In the genomic region with DNA sequence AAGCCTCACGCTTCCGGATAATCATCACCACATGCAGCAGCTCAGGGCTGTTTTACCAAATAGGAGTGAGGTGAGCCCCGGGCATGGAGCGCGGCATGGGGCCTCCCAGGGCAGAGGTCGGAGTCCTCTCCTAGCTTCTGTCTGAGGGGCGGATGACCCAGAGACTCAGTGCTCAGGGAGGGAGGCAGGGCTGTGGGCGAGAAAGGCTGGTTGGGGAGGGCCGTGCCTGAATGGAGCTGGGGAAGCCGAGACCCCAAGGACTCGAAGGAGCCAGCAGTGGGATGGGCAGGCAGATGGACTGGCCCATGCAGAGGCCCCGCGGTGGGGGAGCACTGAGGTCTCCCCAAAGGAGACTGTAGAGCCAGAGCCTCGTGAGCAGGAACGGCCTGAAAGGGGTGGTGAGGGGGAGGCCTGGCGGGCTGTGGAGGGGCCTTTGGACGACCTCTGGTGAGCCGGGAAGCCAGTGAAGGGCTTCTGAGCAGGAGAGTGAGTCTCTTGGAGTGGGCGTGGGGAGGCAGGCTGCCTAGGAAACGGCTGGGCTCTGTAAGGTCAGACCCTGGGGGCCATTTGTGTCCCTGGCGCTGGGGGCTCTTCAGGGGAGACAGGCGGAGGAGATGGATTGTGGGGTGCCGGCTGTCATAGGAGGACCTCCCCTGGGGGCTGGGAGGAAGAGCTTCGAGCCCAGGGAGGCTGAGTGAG, we compare ENCODE assay signal across 1 cellular context.
TF ChIP-seq lines count a peak whose summit lies in the region.

No MANE protein-coding gene starts in this region.

TF ChIP-seq in HepG2, 621 proteins besides CTCF, POLR2A, EP300 and RAD21 (continues in another document):
- TF ChIP-seq, protein P1, sequence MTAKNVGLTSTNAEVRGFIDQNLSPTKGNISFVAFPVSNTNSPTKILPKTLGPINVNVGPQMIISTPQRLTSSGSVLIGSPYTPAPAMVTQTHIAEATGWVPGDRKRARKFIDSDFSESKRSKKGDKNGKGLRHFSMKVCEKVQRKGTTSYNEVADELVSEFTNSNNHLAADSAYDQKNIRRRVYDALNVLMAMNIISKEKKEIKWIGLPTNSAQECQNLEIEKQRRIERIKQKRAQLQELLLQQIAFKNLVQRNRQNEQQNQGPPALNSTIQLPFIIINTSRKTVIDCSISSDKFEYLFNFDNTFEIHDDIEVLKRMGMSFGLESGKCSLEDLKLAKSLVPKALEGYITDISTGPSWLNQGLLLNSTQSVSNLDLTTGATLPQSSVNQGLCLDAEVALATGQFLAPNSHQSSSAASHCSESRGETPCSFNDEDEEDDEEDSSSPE (CRISPR knock-in tag; IDR thresholded peaks at IDR 0.05) = 0 out of 2 replicates have a peak, but pooled peaks have one; percentile 37
- TF ChIP-seq ZNF549 (CRISPR knock-in tag; IDR thresholded peaks at IDR 0.05) (no peak), ETV5 (CRISPR knock-in tag; IDR thresholded peaks at IDR 0.05; ENCODE audit: borderline replicate concordance) (peak; percentile 16; the same call in 1 of the 2 replicates), NCOA5 (CRISPR knock-in tag; IDR thresholded peaks at IDR 0.05) (no peak), TMF1 (CRISPR knock-in tag; IDR thresholded peaks at IDR 0.05; ENCODE audit: low read depth) (peak; percentile 42; the same call in 1 of the 2 replicates), ZFP62 (CRISPR knock-in tag; IDR thresholded peaks at IDR 0.05) (no peak), ZEB1 (IDR thresholded peaks at IDR 0.05; ENCODE audit: insufficient replicate concordance, low read depth) (no peak), HHEX (CRISPR knock-in tag; IDR thresholded peaks at IDR 0.05) (no peak), ZNF83 (CRISPR knock-in tag; IDR thresholded peaks at IDR 0.05; ENCODE audit: borderline replicate concordance) (no peak), POLR2G (IDR thresholded peaks at IDR 0.05; ENCODE audit: low read depth, low read length) (peak; percentile 50; the same call in 1 of the 2 replicates), NONO (IDR thresholded peaks at IDR 0.05) (no peak), NONO (CRISPR knock-in tag; conservative IDR thresholded peaks at IDR 0.05) (peak; percentile 66), ZNF598 (CRISPR knock-in tag; IDR thresholded peaks at IDR 0.05; ENCODE audit: borderline replicate concordance) (peak; percentile 13; the same call in 1 of the 2 replicates), AKAP8 (CRISPR knock-in tag; IDR thresholded peaks at IDR 0.05) (no peak; the same call in 1 of the 2 replicates), SP2 (CRISPR knock-in tag; IDR thresholded peaks at IDR 0.05) (no peak), NR2F6 (IDR thresholded peaks at IDR 0.05) (peak; percentile 21; the same call in 1 of the 2 replicates), NR2F6 (CRISPR knock-in tag; IDR thresholded peaks at IDR 0.05) (peak; percentile 64), ZNF678 (CRISPR knock-in tag; IDR thresholded peaks at IDR 0.05) (no peak), NCOR1 (IDR thresholded peaks at IDR 0.05; ENCODE audit: borderline replicate concordance, low read length) (no peak; the same call in 1 of the 2 replicates), ZNF274 (CRISPR knock-in tag; IDR thresholded peaks at IDR 0.05) (no peak), ZNF883 (CRISPR knock-in tag; IDR thresholded peaks at IDR 0.05; ENCODE audit: not compliant biosample characterization) (peak; percentile 3), ZNF619 (CRISPR knock-in tag; IDR thresholded peaks at IDR 0.05) (peak; percentile 55; the same call in 1 of the 2 replicates), KAT7 (CRISPR knock-in tag; IDR thresholded peaks at IDR 0.05; ENCODE audit: borderline replicate concordance) (no peak; the same call in 1 of the 2 replicates), ZFY (CRISPR knock-in tag; IDR thresholded peaks at IDR 0.05) (peak; percentile 54; the same call in 1 of the 2 replicates)
- TF ChIP-seq, protein P2, sequence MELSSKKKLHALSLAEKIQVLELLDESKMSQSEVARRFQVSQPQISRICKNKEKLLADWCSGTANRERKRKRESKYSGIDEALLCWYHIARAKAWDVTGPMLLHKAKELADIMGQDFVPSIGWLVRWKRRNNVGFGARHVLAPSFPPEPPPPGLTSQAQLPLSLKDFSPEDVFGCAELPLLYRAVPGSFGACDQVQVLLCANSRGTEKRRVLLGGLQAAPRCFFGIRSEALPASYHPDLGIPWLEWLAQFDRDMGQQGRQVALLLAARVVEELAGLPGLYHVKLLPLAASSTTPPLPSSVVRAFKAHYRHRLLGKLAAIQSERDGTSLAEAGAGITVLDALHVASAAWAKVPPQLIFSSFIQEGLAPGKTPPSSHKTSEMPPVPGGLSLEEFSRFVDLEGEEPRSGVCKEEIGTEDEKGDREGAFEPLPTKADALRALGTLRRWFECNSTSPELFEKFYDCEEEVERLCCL (CRISPR knock-in tag; IDR thresholded peaks at IDR 0.05; ENCODE audit: borderline replicate concordance) = 0 out of 2 replicates have a peak, but pooled peaks have one; percentile 24
- TF ChIP-seq, protein P3, sequence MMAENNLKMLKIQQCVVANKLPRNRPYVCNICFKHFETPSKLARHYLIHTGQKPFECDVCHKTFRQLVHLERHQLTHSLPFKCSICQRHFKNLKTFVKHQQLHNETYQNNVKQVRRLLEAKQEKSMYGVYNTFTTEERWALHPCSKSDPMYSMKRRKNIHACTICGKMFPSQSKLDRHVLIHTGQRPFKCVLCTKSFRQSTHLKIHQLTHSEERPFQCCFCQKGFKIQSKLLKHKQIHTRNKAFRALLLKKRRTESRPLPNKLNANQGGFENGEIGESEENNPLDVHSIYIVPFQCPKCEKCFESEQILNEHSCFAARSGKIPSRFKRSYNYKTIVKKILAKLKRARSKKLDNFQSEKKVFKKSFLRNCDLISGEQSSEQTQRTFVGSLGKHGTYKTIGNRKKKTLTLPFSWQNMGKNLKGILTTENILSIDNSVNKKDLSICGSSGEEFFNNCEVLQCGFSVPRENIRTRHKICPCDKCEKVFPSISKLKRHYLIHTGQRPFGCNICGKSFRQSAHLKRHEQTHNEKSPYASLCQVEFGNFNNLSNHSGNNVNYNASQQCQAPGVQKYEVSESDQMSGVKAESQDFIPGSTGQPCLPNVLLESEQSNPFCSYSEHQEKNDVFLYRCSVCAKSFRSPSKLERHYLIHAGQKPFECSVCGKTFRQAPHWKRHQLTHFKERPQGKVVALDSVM (CRISPR knock-in tag; IDR thresholded peaks at IDR 0.05) = no peak
- TF ChIP-seq, protein P4, sequence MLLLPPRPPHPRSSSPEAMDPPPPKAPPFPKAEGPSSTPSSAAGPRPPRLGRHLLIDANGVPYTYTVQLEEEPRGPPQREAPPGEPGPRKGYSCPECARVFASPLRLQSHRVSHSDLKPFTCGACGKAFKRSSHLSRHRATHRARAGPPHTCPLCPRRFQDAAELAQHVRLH (CRISPR knock-in tag; IDR thresholded peaks at IDR 0.05; ENCODE audit: borderline replicate concordance, low read depth) = 0 out of 2 replicates have a peak, but pooled peaks have one; percentile 22
- TF ChIP-seq, protein P5, sequence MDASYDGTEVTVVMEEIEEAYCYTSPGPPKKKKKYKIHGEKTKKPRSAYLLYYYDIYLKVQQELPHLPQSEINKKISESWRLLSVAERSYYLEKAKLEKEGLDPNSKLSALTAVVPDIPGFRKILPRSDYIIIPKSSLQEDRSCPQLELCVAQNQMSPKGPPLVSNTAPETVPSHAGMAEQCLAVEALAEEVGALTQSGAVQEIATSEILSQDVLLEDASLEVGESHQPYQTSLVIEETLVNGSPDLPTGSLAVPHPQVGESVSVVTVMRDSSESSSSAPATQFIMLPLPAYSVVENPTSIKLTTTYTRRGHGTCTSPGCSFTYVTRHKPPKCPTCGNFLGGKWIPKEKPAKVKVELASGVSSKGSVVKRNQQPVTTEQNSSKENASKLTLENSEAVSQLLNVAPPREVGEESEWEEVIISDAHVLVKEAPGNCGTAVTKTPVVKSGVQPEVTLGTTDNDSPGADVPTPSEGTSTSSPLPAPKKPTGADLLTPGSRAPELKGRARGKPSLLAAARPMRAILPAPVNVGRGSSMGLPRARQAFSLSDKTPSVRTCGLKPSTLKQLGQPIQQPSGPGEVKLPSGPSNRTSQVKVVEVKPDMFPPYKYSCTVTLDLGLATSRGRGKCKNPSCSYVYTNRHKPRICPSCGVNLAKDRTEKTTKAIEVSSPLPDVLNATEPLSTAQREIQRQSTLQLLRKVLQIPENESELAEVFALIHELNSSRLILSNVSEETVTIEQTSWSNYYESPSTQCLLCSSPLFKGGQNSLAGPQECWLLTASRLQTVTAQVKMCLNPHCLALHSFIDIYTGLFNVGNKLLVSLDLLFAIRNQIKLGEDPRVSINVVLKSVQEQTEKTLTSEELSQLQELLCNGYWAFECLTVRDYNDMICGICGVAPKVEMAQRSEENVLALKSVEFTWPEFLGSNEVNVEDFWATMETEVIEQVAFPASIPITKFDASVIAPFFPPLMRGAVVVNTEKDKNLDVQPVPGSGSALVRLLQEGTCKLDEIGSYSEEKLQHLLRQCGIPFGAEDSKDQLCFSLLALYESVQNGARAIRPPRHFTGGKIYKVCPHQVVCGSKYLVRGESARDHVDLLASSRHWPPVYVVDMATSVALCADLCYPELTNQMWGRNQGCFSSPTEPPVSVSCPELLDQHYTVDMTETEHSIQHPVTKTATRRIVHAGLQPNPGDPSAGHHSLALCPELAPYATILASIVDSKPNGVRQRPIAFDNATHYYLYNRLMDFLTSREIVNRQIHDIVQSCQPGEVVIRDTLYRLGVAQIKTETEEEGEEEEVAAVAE (CRISPR knock-in tag; IDR thresholded peaks at IDR 0.05; ENCODE audit: borderline replicate concordance) = no peak
- TF ChIP-seq, protein P6, sequence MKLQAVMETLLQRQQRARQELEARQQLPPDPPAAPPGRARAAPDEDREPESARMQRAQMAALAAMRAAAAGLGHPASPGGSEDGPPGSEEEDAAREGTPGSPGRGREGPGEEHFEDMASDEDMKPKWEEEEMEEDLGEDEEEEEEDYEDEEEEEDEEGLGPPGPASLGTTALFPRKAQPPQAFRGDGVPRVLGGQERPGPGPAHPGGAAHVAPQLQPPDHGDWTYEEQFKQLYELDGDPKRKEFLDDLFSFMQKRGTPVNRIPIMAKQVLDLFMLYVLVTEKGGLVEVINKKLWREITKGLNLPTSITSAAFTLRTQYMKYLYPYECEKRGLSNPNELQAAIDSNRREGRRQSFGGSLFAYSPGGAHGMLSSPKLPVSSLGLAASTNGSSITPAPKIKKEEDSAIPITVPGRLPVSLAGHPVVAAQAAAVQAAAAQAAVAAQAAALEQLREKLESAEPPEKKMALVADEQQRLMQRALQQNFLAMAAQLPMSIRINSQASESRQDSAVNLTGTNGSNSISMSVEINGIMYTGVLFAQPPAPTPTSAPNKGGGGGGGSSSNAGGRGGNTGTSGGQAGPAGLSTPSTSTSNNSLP (IDR thresholded peaks at IDR 0.05; ENCODE audit: low read depth, low read length) = no peak
- TF ChIP-seq, protein P7, sequence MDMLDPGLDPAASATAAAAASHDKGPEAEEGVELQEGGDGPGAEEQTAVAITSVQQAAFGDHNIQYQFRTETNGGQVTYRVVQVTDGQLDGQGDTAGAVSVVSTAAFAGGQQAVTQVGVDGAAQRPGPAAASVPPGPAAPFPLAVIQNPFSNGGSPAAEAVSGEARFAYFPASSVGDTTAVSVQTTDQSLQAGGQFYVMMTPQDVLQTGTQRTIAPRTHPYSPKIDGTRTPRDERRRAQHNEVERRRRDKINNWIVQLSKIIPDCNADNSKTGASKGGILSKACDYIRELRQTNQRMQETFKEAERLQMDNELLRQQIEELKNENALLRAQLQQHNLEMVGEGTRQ (IDR thresholded peaks at IDR 0.05; ENCODE audit: low read depth, low read length) = no peak
- TF ChIP-seq, protein P7 (CRISPR knock-in tag; IDR thresholded peaks at IDR 0.05; ENCODE audit: borderline replicate concordance) = no peak
- TF ChIP-seq, protein P8, sequence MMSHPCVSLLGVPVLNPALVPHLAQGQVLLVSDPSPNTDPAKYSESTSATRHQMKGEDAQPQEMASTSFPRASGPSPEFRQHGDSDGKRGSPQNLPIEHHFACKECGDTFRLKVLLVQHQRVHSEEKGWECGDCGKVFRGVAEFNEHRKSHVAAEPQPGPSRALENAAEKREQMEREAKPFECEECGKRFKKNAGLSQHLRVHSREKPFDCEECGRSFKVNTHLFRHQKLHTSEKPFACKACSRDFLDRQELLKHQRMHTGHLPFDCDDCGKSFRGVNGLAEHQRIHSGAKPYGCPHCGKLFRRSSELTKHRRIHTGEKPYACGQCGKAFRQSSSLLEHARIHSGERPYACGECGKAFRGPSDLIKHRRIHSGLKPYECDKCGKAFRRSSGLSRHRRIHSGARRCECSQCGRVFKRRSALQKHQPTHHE (CRISPR knock-in tag; IDR thresholded peaks at IDR 0.05; ENCODE audit: borderline replicate concordance) = no peak
- TF ChIP-seq, protein P9, sequence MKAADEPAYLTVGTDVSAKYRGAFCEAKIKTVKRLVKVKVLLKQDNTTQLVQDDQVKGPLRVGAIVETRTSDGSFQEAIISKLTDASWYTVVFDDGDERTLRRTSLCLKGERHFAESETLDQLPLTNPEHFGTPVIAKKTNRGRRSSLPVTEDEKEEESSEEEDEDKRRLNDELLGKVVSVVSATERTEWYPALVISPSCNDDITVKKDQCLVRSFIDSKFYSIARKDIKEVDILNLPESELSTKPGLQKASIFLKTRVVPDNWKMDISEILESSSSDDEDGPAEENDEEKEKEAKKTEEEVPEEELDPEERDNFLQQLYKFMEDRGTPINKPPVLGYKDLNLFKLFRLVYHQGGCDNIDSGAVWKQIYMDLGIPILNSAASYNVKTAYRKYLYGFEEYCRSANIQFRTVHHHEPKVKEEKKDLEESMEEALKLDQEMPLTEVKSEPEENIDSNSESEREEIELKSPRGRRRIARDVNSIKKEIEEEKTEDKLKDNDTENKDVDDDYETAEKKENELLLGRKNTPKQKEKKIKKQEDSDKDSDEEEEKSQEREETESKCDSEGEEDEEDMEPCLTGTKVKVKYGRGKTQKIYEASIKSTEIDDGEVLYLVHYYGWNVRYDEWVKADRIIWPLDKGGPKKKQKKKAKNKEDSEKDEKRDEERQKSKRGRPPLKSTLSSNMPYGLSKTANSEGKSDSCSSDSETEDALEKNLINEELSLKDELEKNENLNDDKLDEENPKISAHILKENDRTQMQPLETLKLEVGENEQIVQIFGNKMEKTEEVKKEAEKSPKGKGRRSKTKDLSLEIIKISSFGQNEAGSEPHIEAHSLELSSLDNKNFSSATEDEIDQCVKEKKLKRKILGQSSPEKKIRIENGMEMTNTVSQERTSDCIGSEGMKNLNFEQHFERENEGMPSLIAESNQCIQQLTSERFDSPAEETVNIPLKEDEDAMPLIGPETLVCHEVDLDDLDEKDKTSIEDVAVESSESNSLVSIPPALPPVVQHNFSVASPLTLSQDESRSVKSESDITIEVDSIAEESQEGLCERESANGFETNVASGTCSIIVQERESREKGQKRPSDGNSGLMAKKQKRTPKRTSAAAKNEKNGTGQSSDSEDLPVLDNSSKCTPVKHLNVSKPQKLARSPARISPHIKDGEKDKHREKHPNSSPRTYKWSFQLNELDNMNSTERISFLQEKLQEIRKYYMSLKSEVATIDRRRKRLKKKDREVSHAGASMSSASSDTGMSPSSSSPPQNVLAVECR (CRISPR knock-in tag; IDR thresholded peaks at IDR 0.05; ENCODE audit: borderline replicate concordance) = peak; percentile 23
